8 cellular contexts compared by ENCODE assay signal in genomic region chr20:57399587-57400261, GRCh38. TPM values are rescaled to one million over a fixed set of nuclear protein-coding genes. Genes with fewer than 3 reads are reported as not detected.
A peak's percentile ranks its signal among the peaks of the same experiment; 100 is the strongest.
DNase-seq lines count a peak whose midpoint lies in the region; ATAC-seq lines count a peak whose summit lies in the region.

No MANE protein-coding gene starts in this region.

- H3K4me3 ChIP-seq in muscle layer of colon (ENCODE audit: low read depth in 1 of 2, low read length in 2 of 2): peak overlapping the region in 1 of 2 donors; percentile 29

- peaks cover 32% of the 10 kb centered on the region for H3K4me1 Mint-ChIP-seq in activated T-helper 17 cell treated with anti-CD3 and anti-CD28 coated beads, Interleukin-2, amount 50 U/mL, for 72 hours

- H3K27me3 ChIP-seq in muscle layer of colon (ENCODE audit: control insufficient read depth in 1 of 2, insufficient read depth in 2 of 2, low read length in 2 of 2): no peaks in the 10 kb centered on the region

- peak overlapping the region; percentile 79 for H3K27ac ChIP-seq in muscle layer of colon (ENCODE audit: low read depth, low read length)

- H3K4me3 Mint-ChIP-seq in activated T-helper 17 cell treated with anti-CD3 and anti-CD28 coated beads, Interleukin-2, amount 50 U/mL, for 72 hours: peak overlapping the region; percentile 83

- H3K9ac ChIP-seq in muscle layer of colon (ENCODE audit: low read length): peak overlapping the region; percentile 13

- H3K4me1 ChIP-seq in muscle layer of colon (ENCODE audit: insufficient read depth, low read length): peaks cover 96% of the 10 kb centered on the region

- no peaks in the 10 kb centered on the region for H3K9me3 Mint-ChIP-seq in activated T-helper 17 cell treated with anti-CD3 and anti-CD28 coated beads, Interleukin-2, amount 50 U/mL, for 72 hours

- no peaks in the 10 kb centered on the region for H3K27me3 Mint-ChIP-seq in activated T-helper 17 cell treated with anti-CD3 and anti-CD28 coated beads, Interleukin-2, amount 50 U/mL, for 72 hours

- H3K36me3 Mint-ChIP-seq in activated T-helper 17 cell treated with anti-CD3 and anti-CD28 coated beads, Interleukin-2, amount 50 U/mL, for 72 hours (ENCODE audit: low read depth): peaks cover 100% of the 10 kb centered on the region

- H3K9me3 ChIP-seq in muscle layer of colon (ENCODE audit: low read length): no peaks in the 10 kb centered on the region

- H3K27ac Mint-ChIP-seq in activated T-helper 17 cell treated with anti-CD3 and anti-CD28 coated beads, Interleukin-2, amount 50 U/mL, for 72 hours: peak overlapping the region; percentile 89

- peak; percentile 46 for ATAC-seq in GM19025 (IDR thresholded peaks at IDR 0.05; ENCODE audit: low read depth, unreplicated experiment)
- ATAC-seq in HG03066 (IDR thresholded peaks at IDR 0.05; ENCODE audit: low read depth, unreplicated experiment): peak; percentile 30
- ATAC-seq in activated T-helper 17 cell treated with anti-CD3 and anti-CD28 coated beads, Interleukin-2, amount 50 U/mL, for 72 hours (replicated peaks): peak; percentile 71
- ATAC-seq in HG03469 (IDR thresholded peaks at IDR 0.05; ENCODE audit: unreplicated experiment): no peak

- peaks cover 79% of the 10 kb centered on the region for H3K36me3 ChIP-seq in muscle layer of colon (ENCODE audit: insufficient read depth, low read length)

- no peak for DNase-seq in NCI-H82 (lab: John Stamatoyannopoulos, UW)
- DNase-seq in NCI-H146 (lab: John Stamatoyannopoulos, UW): no peak
- no peak for DNase-seq in NCI-H1092 treated with DMSO at 0.1 percent for 48 hours (lab: John Stamatoyannopoulos, UW)

RNA-seq across cellular contexts. Expression of gene RBM38, which starts 8.5 kb away (rescaled TPM):
- total RNA-seq in activated T-helper 17 cell treated with anti-CD3 and anti-CD28 coated beads, Interleukin-2, amount 50 U/mL, for 72 hours: 10 to 100 TPM; 63.0 to 64.3 TPM

RNA-seq across cellular contexts. Expression of gene RAE1, which starts 48.7 kb away (rescaled TPM):
- total RNA-seq in activated T-helper 17 cell treated with anti-CD3 and anti-CD28 coated beads, Interleukin-2, amount 50 U/mL, for 72 hours: 10 to 100 TPM; 48.3 to 79.7 TPM
